ENCODE assay signal across 8 cellular contexts in genomic region chr11:43359432-43359818, GRCh38. TPM values are rescaled to one million over a fixed set of nuclear protein-coding genes. Genes with fewer than 3 reads are reported as not detected.
DNase-seq lines count a peak whose midpoint lies in the region; ATAC-seq lines count a peak whose summit lies in the region.

No MANE protein-coding gene starts in this region.

- H2AK5ac ChIP-seq in trophoblast cell (ENCODE audit: low read length) = no peak overlapping the region

- WGBS in trophoblast cell (ENCODE audit: extremely low coverage, insufficient coverage, insufficient read length) = no CpG with 5 or more reads among the region's 14 CpGs

- peak overlapping the region; percentile 93 for H3K4me3 ChIP-seq in Jurkat, Clone E6-1 (ENCODE audit: low read length)
- peak overlapping the region; percentile 99 for H3K4me3 ChIP-seq in trophoblast cell (ENCODE audit: low read depth, low read length)

- peaks cover 0 to 1% of the 10 kb centered on the region in 2 experiments for H3K4me1 ChIP-seq in trophoblast cell (ENCODE audit: control insufficient read depth in 1 of 2, insufficient read depth in 2 of 2, low read length in 2 of 2)

- peak overlapping the region; percentile 94 for H3K9ac ChIP-seq in trophoblast cell (ENCODE audit: low read length)

- no peak overlapping the region for H3K27ac ChIP-seq in trophoblast cell (ENCODE audit: low read depth, low read length)

- H2BK12ac ChIP-seq in trophoblast cell (ENCODE audit: low read length) = no peak overlapping the region

- peak overlapping the region; percentile 88 for H3K4me3 Mint-ChIP-seq in activated CD8-positive, alpha-beta memory T cell treated with anti-CD3 and anti-CD28 coated beads, Interleukin-2, amount 10 ng/mL, durations not matched to agents 7 days and 5 days
- peak overlapping the region; percentile 94 for H3K4me3 Mint-ChIP-seq in activated T-helper 1 cell treated with anti-CD3 and anti-CD28 coated beads, Interleukin-12 subunit alpha, Interleukin-12 subunit beta, Interleukin-2, Interleukin-4 antibody, amounts not matched to agents 30 ng/mL and 10 ng/mL and 1 ng/mL, durations not matched to agents 14 hours and 24 hours and 36 hours

- H2AFZ ChIP-seq in trophoblast cell (ENCODE audit: insufficient read depth, low read length, poor library complexity) = peak overlapping the region; percentile 99

- H4K12ac ChIP-seq in trophoblast cell (ENCODE audit: low read depth, low read length) = peak overlapping the region; percentile 93

- peak overlapping the region; percentile 97 for H3K18ac ChIP-seq in trophoblast cell (ENCODE audit: low read length)

- ATAC-seq in activated CD8-positive, alpha-beta memory T cell treated with anti-CD3 and anti-CD28 coated beads, Interleukin-2, amount 10 ng/mL, durations not matched to agents 7 days and 5 days = peak; percentile 52
- ATAC-seq in GM21825 (IDR thresholded peaks at IDR 0.05; ENCODE audit: unreplicated experiment) = peak; percentile 39

- no peaks in the 10 kb centered on the region for H3K36me3 ChIP-seq in trophoblast cell (ENCODE audit: control insufficient read depth in 1 of 2, insufficient read depth in 2 of 2, low read length in 2 of 2)

- H4K91ac ChIP-seq in trophoblast cell (ENCODE audit: low read depth, low read length) = peak overlapping the region; percentile 96

- H3K9me3 ChIP-seq in trophoblast cell (ENCODE audit: insufficient read depth, low read depth, low read length) = no peaks in the 10 kb centered on the region

- H3K27ac Mint-ChIP-seq in activated CD8-positive, alpha-beta memory T cell treated with anti-CD3 and anti-CD28 coated beads, Interleukin-2, amount 10 ng/mL, durations not matched to agents 7 days and 5 days = peak overlapping the region; percentile 96
- peak overlapping the region; percentile 92 for H3K27ac Mint-ChIP-seq in activated T-helper 1 cell treated with anti-CD3 and anti-CD28 coated beads, Interleukin-12 subunit alpha, Interleukin-12 subunit beta, Interleukin-2, Interleukin-4 antibody, amounts not matched to agents 30 ng/mL and 10 ng/mL and 1 ng/mL, durations not matched to agents 14 hours and 24 hours and 36 hours

- DNase-seq in activated CD8-positive, alpha-beta memory T cell treated with anti-CD3 and anti-CD28 coated beads, Interleukin-2, amount 10 ng/mL, durations not matched to agents 7 days and 5 days = no peak
- no peak for DNase-seq in activated CD8-positive, alpha-beta memory T cell treated with anti-CD3 and anti-CD28 coated beads, Interleukin-2, amount 50 U/mL, for 48 hours
- no peak for DNase-seq in Jurkat, Clone E6-1 (ENCODE audit: low read depth, low spot score)
- DNase-seq in activated T-helper 1 cell treated with anti-CD3 and anti-CD28 coated beads, Interleukin-12 subunit alpha, Interleukin-12 subunit beta, Interleukin-2, Interleukin-4 antibody, amounts not matched to agents 30 ng/mL and 10 ng/mL and 1 ng/mL, durations not matched to agents 14 hours and 24 hours and 36 hours (ENCODE audit: low spot score) = peak; percentile 36
- DNase-seq in head of caudate nucleus (peak in 22 of 42 donors; percentile 9 to 50 (median 26)), trophoblast cell (peak; percentile 19 to 53), DMS114 treated with DMSO at 0.1 percent for 48 hours (lab: John Stamatoyannopoulos, UW; ENCODE audit: unreplicated experiment) (no peak)

- no peaks in the 10 kb centered on the region for H3K27me3 Mint-ChIP-seq in activated CD8-positive, alpha-beta memory T cell treated with anti-CD3 and anti-CD28 coated beads, Interleukin-2, amount 10 ng/mL, durations not matched to agents 7 days and 5 days
- H3K27me3 Mint-ChIP-seq in activated T-helper 1 cell treated with anti-CD3 and anti-CD28 coated beads, Interleukin-12 subunit alpha, Interleukin-12 subunit beta, Interleukin-2, Interleukin-4 antibody, amounts not matched to agents 30 ng/mL and 10 ng/mL and 1 ng/mL, durations not matched to agents 14 hours and 24 hours and 36 hours (ENCODE audit: insufficient read depth) = peaks cover 2% of the 10 kb centered on the region

- H3K4me1 Mint-ChIP-seq in activated CD8-positive, alpha-beta memory T cell treated with anti-CD3 and anti-CD28 coated beads, Interleukin-2, amount 10 ng/mL, durations not matched to agents 7 days and 5 days = peaks cover 47% of the 10 kb centered on the region
- peaks cover 38% of the 10 kb centered on the region for H3K4me1 Mint-ChIP-seq in activated T-helper 1 cell treated with anti-CD3 and anti-CD28 coated beads, Interleukin-12 subunit alpha, Interleukin-12 subunit beta, Interleukin-2, Interleukin-4 antibody, amounts not matched to agents 30 ng/mL and 10 ng/mL and 1 ng/mL, durations not matched to agents 14 hours and 24 hours and 36 hours (ENCODE audit: low read depth)

- H2BK5ac ChIP-seq in trophoblast cell (ENCODE audit: low read depth, low read length, poor library complexity) = no peak overlapping the region

- CTCF ChIA-PET in activated CD8-positive, alpha-beta memory T cell treated with anti-CD3 and anti-CD28 coated beads, Interleukin-2, amount 10 ng/mL, durations not matched to agents 7 days and 5 days (lab: Charles Lee) = interaction anchor here (1.0 to 3.6 kb wide), 7 partner anchors 34 to 59 kb away, joined by 4 to 24 read pairs (median 5); partner anchors contain the start of gene API5

- peak overlapping the region; percentile 98 for H3K14ac ChIP-seq in trophoblast cell (ENCODE audit: low read length)

- H3K79me1 ChIP-seq in trophoblast cell (ENCODE audit: low read length) = peaks cover 6% of the 10 kb centered on the region

- no peak overlapping the region for H2BK120ac ChIP-seq in trophoblast cell (ENCODE audit: insufficient read depth, low read length, poor library complexity)

- H3K27me3 ChIP-seq in trophoblast cell (ENCODE audit: insufficient read depth, low read length) = no peaks in the 10 kb centered on the region

- peak overlapping the region; percentile 93 for H3K4ac ChIP-seq in trophoblast cell (ENCODE audit: low read depth, low read length)

- intact Hi-C loops in activated T-helper 1 cell treated with anti-CD3 and anti-CD28 coated beads, Interleukin-12 subunit alpha, Interleukin-12 subunit beta, Interleukin-2, Interleukin-4 antibody, amounts not matched to agents 30 ng/mL and 10 ng/mL and 1 ng/mL, durations not matched to agents 14 hours and 24 hours and 36 hours (cut with micrococcal nuclease) = loop anchor here (1.0 to 10.0 kb wide), 3 partner anchors 33 to 505 kb away; partner anchors contain the start of gene HSD17B12
- intact Hi-C loops in head of caudate nucleus (cut with DNase I) = no loop called here

- peak overlapping the region; percentile 98 for H3K4me2 ChIP-seq in trophoblast cell (ENCODE audit: low read length)

- H3K9me3 Mint-ChIP-seq in activated CD8-positive, alpha-beta memory T cell treated with anti-CD3 and anti-CD28 coated beads, Interleukin-2, amount 10 ng/mL, durations not matched to agents 7 days and 5 days (ENCODE audit: low read depth) = no peaks in the 10 kb centered on the region
- H3K9me3 Mint-ChIP-seq in activated T-helper 1 cell treated with anti-CD3 and anti-CD28 coated beads, Interleukin-12 subunit alpha, Interleukin-12 subunit beta, Interleukin-2, Interleukin-4 antibody, amounts not matched to agents 30 ng/mL and 10 ng/mL and 1 ng/mL, durations not matched to agents 14 hours and 24 hours and 36 hours = no peaks in the 10 kb centered on the region

- H4K8ac ChIP-seq in trophoblast cell (ENCODE audit: low read depth, low read length) = peak overlapping the region; percentile 100

- H3K23ac ChIP-seq in trophoblast cell (ENCODE audit: low read length) = no peak overlapping the region

- H3K36me3 Mint-ChIP-seq in activated CD8-positive, alpha-beta memory T cell treated with anti-CD3 and anti-CD28 coated beads, Interleukin-2, amount 10 ng/mL, durations not matched to agents 7 days and 5 days = peaks cover 16% of the 10 kb centered on the region
- H3K36me3 Mint-ChIP-seq in activated T-helper 1 cell treated with anti-CD3 and anti-CD28 coated beads, Interleukin-12 subunit alpha, Interleukin-12 subunit beta, Interleukin-2, Interleukin-4 antibody, amounts not matched to agents 30 ng/mL and 10 ng/mL and 1 ng/mL, durations not matched to agents 14 hours and 24 hours and 36 hours (ENCODE audit: low read depth) = peaks cover 11% of the 10 kb centered on the region

- peaks cover 7% of the 10 kb centered on the region for H3K79me2 ChIP-seq in trophoblast cell (ENCODE audit: control insufficient read depth, insufficient read depth, low read length, poor library complexity)

RNA-seq across cellular contexts. Expression of gene TTC17, which starts 0.7 kb away (rescaled TPM):
- total RNA-seq in activated CD8-positive, alpha-beta memory T cell treated with anti-CD3 and anti-CD28 coated beads, Interleukin-2, amount 10 ng/mL, durations not matched to agents 7 days and 5 days = 10 to 100 TPM; 55.7 to 91.9 TPM
- 57.1 TPM for polyA plus RNA-seq in Jurkat, Clone E6-1 (2012; ENCODE audit: insufficient read depth, insufficient read length)
- 74.4 and 74.7 TPM in 2 replicates for total RNA-seq in activated T-helper 1 cell treated with anti-CD3 and anti-CD28 coated beads, Interleukin-12 subunit alpha, Interleukin-12 subunit beta, Interleukin-2, Interleukin-4 antibody, amounts not matched to agents 30 ng/mL and 10 ng/mL and 1 ng/mL, durations not matched to agents 14 hours and 24 hours and 36 hours
- 40.2 and 44.1 TPM in 2 replicates for polyA plus RNA-seq in trophoblast cell (2013)

RNA-seq across cellular contexts. Expression of gene API5, which starts 47.6 kb away (rescaled TPM):
- total RNA-seq in activated CD8-positive, alpha-beta memory T cell treated with anti-CD3 and anti-CD28 coated beads, Interleukin-2, amount 10 ng/mL, durations not matched to agents 7 days and 5 days = 100 to 1,000 TPM in 1 of 2 experiments, 10 to 100 TPM in 1; 99.5 to 134 TPM
- polyA plus RNA-seq in Jurkat, Clone E6-1 (2012; ENCODE audit: insufficient read depth, insufficient read length) = 45.0 TPM
- total RNA-seq in activated T-helper 1 cell treated with anti-CD3 and anti-CD28 coated beads, Interleukin-12 subunit alpha, Interleukin-12 subunit beta, Interleukin-2, Interleukin-4 antibody, amounts not matched to agents 30 ng/mL and 10 ng/mL and 1 ng/mL, durations not matched to agents 14 hours and 24 hours and 36 hours = 165 and 167 TPM in 2 replicates
- 69.6 and 72.5 TPM in 2 replicates for polyA plus RNA-seq in trophoblast cell (2013)

Comparison
In these comparisons a context has a peak if more than half of its experiments do, and no peak if none do; other contexts are left out.
1. DNase-seq: peak in activated T-helper 1 cell treated with anti-CD3 and anti-CD28 coated beads, Interleukin-12 subunit alpha, Interleukin-12 subunit beta, Interleukin-2, Interleukin-4 antibody, amounts not matched to agents 30 ng/mL and 10 ng/mL and 1 ng/mL, durations not matched to agents 14 hours and 24 hours and 36 hours (single experiment), head of caudate nucleus (22 of 42) and trophoblast cell (2 of 2); none in activated CD8-positive, alpha-beta memory T cell treated with anti-CD3 and anti-CD28 coated beads, Interleukin-2, amount 10 ng/mL, durations not matched to agents 7 days and 5 days (single experiment), activated CD8-positive, alpha-beta memory T cell treated with anti-CD3 and anti-CD28 coated beads, Interleukin-2, amount 50 U/mL, for 48 hours (single experiment), Jurkat, Clone E6-1 (single experiment) and DMS114 treated with DMSO at 0.1 percent for 48 hours (single experiment).